In genomic region chr12:14774074-14774943, GRCh38 we compare ENCODE assay signal across 9 cellular contexts. TPM values are rescaled to one million over a fixed set of nuclear protein-coding genes. Genes with fewer than 3 reads are reported as not detected.
DNase-seq lines count a peak whose midpoint lies in the region; ATAC-seq and TF ChIP-seq lines count a peak whose summit lies in the region.
"Had no signal": no experiment of that assay in that cellular context is flagged by ENCODE, and none has a peak within 500 bp of the region (broad histone marks: within the 10 kb centered on the region; RNA-seq: fewer than 3 reads in every experiment).

No MANE protein-coding gene starts in this region.

- H3K79me2 ChIP-seq in PC-3 (ENCODE audit: low read length), result peaks cover 38% of the 10 kb centered on the region

- H4K20me1 ChIP-seq in PC-3 (ENCODE audit: low read length), result no peaks in the 10 kb centered on the region

- H3K9ac ChIP-seq in PC-3 (ENCODE audit: low read length), result peak overlapping the region; percentile 78

- DNase-seq in DMS 273 (lab: John Stamatoyannopoulos, UW; ENCODE audit: unreplicated experiment), result peak; percentile 23
- no peak for DNase-seq in DMS 273 treated with DMSO at 0.1 percent for 48 hours (lab: John Stamatoyannopoulos, UW)
- DNase-seq in PC-3, result peak; percentile 95
- DNase-seq in fibroblast of mammary gland (ENCODE audit: low read depth), result peak; percentile 96
- peak; percentile 88 for DNase-seq in naive B cell
- peak; percentile 67 to 88 for DNase-seq in stimulated activated CD8-positive, alpha-beta memory T cell treated with anti-CD3 and anti-CD28 coated beads, Interleukin-7, amount 100 ng/mL, for 48 hours (ENCODE audit: extremely low read depth in 1 of 2, low read depth in 1 of 2)

- H3K27ac Mint-ChIP-seq in activated T-helper 17 cell treated with anti-CD3 and anti-CD28 coated beads, Interleukin-2, amount 50 U/mL, for 72 hours, result peak overlapping the region; percentile 95
- peak overlapping the region; percentile 90 to 98 (median 96) for H3K27ac Mint-ChIP-seq in naive B cell

- BruUV-seq in PC-3 (replicated peaks; lab: Mats Ljungman, UMichigan), result TSS peak; percentile 85

- H3F3A ChIP-seq in PC-3 (ENCODE audit: low read length, unreplicated experiment), result no peaks in the 10 kb centered on the region

- no peaks in the 10 kb centered on the region for H3K9me3 ChIP-seq in PC-3 (ENCODE audit: low read length)

- H3K9me2 ChIP-seq in PC-3 (replicated peaks; ENCODE audit: low read length), result no peaks in the 10 kb centered on the region

- CTCF ChIA-PET in PC-3 (lab: Charles Lee), result no interaction called here

- no peaks in the 10 kb centered on the region for H3K36me3 ChIP-seq in PC-3 (ENCODE audit: low read depth, low read length)

- intact Hi-C loops in PC-3 (cut with micrococcal nuclease), result loop anchor here (2.0 kb wide), 1 partner anchor 70 kb away; no protein-coding TSS in a partner anchor

- peak overlapping the region; percentile 89 for H3K4me2 ChIP-seq in PC-3 (ENCODE audit: low read length)

- peak; percentile 52 for ATAC-seq in HG03095 (IDR thresholded peaks at IDR 0.05; ENCODE audit: unreplicated experiment)
- ATAC-seq in PC-3, result peak; percentile 72
- peak; percentile 74 for ATAC-seq in activated T-helper 17 cell treated with anti-CD3 and anti-CD28 coated beads, Interleukin-2, amount 50 U/mL, for 72 hours (replicated peaks)
- peak; percentile 48 to 49 for ATAC-seq in naive B cell (ENCODE audit: low read depth in 2 of 2)

- H3K27me3 ChIP-seq in PC-3 (ENCODE audit: low read length), result no peaks in the 10 kb centered on the region

- peak overlapping the region; percentile 92 for H3K4me3 ChIP-seq in PC-3 (ENCODE audit: low read length)
- H3K4me3 ChIP-seq in fibroblast of mammary gland (ENCODE audit: control insufficient read depth, low read depth, low read length), result peak overlapping the region; percentile 92

- H3K4me1 Mint-ChIP-seq in activated T-helper 17 cell treated with anti-CD3 and anti-CD28 coated beads, Interleukin-2, amount 50 U/mL, for 72 hours, result peaks cover 16% of the 10 kb centered on the region
- H3K4me1 Mint-ChIP-seq in naive B cell, result peaks cover 33 to 50% (median 49%) of the 10 kb centered on the region in 3 donors

- H3K27ac ChIP-seq in PC-3 (ENCODE audit: low read length), result peak overlapping the region; percentile 49
- H3K27ac ChIP-seq: 22Rv1 had no signal

- POLR2A ChIA-PET in PC-3 (lab: Charles Lee; ENCODE audit: unreplicated experiment), result interaction anchor here (1.1 kb wide), 1 partner anchor 29 kb away, joined by 3 read pairs; the partner anchor contains the start of gene C12orf60

- H3K9me3 Mint-ChIP-seq in activated T-helper 17 cell treated with anti-CD3 and anti-CD28 coated beads, Interleukin-2, amount 50 U/mL, for 72 hours, result no peaks in the 10 kb centered on the region
- peaks cover 0 to 3% (median 0%) of the 10 kb centered on the region in 7 donors for H3K9me3 Mint-ChIP-seq in naive B cell

- TF ChIP-seq CTCF in PC-3 (conservative IDR thresholded peaks at IDR 0.05; ENCODE audit: low read depth, low read length) (no peak), fibroblast of mammary gland (conservative IDR thresholded peaks at IDR 0.05; ENCODE audit: control insufficient read depth, insufficient read depth, low read depth, low read length) (no peak)

- peak overlapping the region; percentile 99 for H3K4me3 Mint-ChIP-seq in activated T-helper 17 cell treated with anti-CD3 and anti-CD28 coated beads, Interleukin-2, amount 50 U/mL, for 72 hours
- peak overlapping the region; percentile 94 to 100 (median 99) for H3K4me3 Mint-ChIP-seq in naive B cell

- H3K36me3 Mint-ChIP-seq in activated T-helper 17 cell treated with anti-CD3 and anti-CD28 coated beads, Interleukin-2, amount 50 U/mL, for 72 hours (ENCODE audit: low read depth), result peaks cover 43% of the 10 kb centered on the region
- no peaks in the 10 kb centered on the region for H3K36me3 Mint-ChIP-seq in naive B cell

- H3K4me1 ChIP-seq in PC-3 (ENCODE audit: insufficient read depth, low read length), result peaks cover 38% of the 10 kb centered on the region

- H3K27me3 Mint-ChIP-seq in activated T-helper 17 cell treated with anti-CD3 and anti-CD28 coated beads, Interleukin-2, amount 50 U/mL, for 72 hours, result no peaks in the 10 kb centered on the region
- H3K27me3 Mint-ChIP-seq in naive B cell, result no peaks in the 10 kb centered on the region

- H2AFZ ChIP-seq in PC-3 (ENCODE audit: low read length), result peak overlapping the region; percentile 94

RNA-seq across cellular contexts. Expression of gene WBP11, which starts 29.0 kb away (rescaled TPM):
- total RNA-seq in PC-3 (2014; rRNA removed), result 20.0 and 21.4 TPM in 2 replicates
- total RNA-seq in activated T-helper 17 cell treated with anti-CD3 and anti-CD28 coated beads, Interleukin-2, amount 50 U/mL, for 72 hours, result 100 to 1,000 TPM in 1 of 2 donors, 10 to 100 TPM in 1; 87.5 to 102 TPM
- polyA plus RNA-seq in naive B cell (ENCODE audit: low read depth in 6 of 6), result 10 to 100 TPM; 37.0 to 69.1 (median 59.0) TPM

RNA-seq across cellular contexts. Expression of gene C12orf60, which starts 29.2 kb away (rescaled TPM):
- total RNA-seq in PC-3 (2014; rRNA removed), result 0.29 and 0.47 TPM in 2 replicates
- total RNA-seq in activated T-helper 17 cell treated with anti-CD3 and anti-CD28 coated beads, Interleukin-2, amount 50 U/mL, for 72 hours, result 1 to 10 TPM; 2.6 to 3.7 TPM
- 1 to 10 TPM in 5 of 6 donors, not detected in 1; 1.1 to 1.9 (median 1.6) TPM for polyA plus RNA-seq in naive B cell (ENCODE audit: low read depth in 6 of 6)

RNA-seq across cellular contexts. Expression of gene SMCO3, which starts 39.7 kb away (rescaled TPM):
- total RNA-seq in PC-3 (2014; rRNA removed), result not detected in 2 replicates
- not detected for total RNA-seq in activated T-helper 17 cell treated with anti-CD3 and anti-CD28 coated beads, Interleukin-2, amount 50 U/mL, for 72 hours
- polyA plus RNA-seq in naive B cell (ENCODE audit: low read depth in 6 of 6), result under 1 TPM in 3 of 6 donors, not detected in 3; 0.23 to 0.65 (median 0.35) TPM
